8 cellular contexts compared by ENCODE assay signal in the genomic region with DNA sequence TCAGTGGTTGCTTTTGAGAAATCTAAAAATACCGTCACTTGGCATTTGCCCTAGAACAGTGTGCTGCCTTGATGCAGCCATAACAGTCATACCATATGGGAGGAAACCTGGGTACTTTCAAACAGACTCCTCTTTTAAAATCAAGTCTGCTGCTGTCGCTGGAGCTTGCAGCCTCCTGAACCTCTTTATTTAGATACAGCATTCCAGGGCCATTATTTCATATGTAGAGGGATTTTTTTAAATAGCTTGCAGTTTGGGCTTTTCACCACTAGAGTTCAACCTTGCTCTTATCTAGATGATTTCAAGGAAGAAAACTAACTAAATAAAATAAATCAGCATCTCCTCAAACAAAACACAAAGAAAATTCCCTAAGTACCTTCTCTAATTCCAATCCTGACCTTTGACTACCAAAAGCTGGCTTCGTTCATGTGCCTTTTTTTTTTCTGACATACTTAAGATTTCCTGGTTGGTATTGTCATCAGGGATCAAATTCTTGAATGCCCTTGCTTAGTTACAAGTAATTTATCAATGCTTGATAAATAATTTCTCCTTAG.
A peak's percentile ranks its signal among the peaks of the same experiment; 100 is the strongest.
DNase-seq lines count a peak whose midpoint lies in the region; ATAC-seq and TF ChIP-seq lines count a peak whose summit lies in the region.

No MANE protein-coding gene starts in this region.

- ATAC-seq in stimulated activated effector memory CD8-positive, alpha-beta T cell treated with anti-CD3 and anti-CD28 coated beads, Interleukin-12 subunit alpha, Interleukin-12 subunit beta, amount 100 ng/mL, for 72 hours, result no peak

- H3K36me3 ChIP-seq in kidney epithelial cell (ENCODE audit: control insufficient read depth, insufficient read depth, low read length), result no peaks in the 10 kb centered on the region

- no peak overlapping the region for H3K4me3 ChIP-seq in kidney epithelial cell (ENCODE audit: low read depth, low read length)

- H3K27ac Mint-ChIP-seq in stimulated activated effector memory CD8-positive, alpha-beta T cell treated with anti-CD3 and anti-CD28 coated beads, Interleukin-12 subunit alpha, Interleukin-12 subunit beta, amount 100 ng/mL, for 72 hours, result no peak overlapping the region

- no peaks in the 10 kb centered on the region for H3K9me3 Mint-ChIP-seq in stimulated activated effector memory CD8-positive, alpha-beta T cell treated with anti-CD3 and anti-CD28 coated beads, Interleukin-12 subunit alpha, Interleukin-12 subunit beta, amount 100 ng/mL, for 72 hours

- no peak overlapping the region for H3K4me3 Mint-ChIP-seq in stimulated activated effector memory CD8-positive, alpha-beta T cell treated with anti-CD3 and anti-CD28 coated beads, Interleukin-12 subunit alpha, Interleukin-12 subunit beta, amount 100 ng/mL, for 72 hours

- no peaks in the 10 kb centered on the region for H3K27me3 ChIP-seq in kidney epithelial cell (ENCODE audit: control insufficient read depth, insufficient read depth, low read length)

- peak; percentile 65 for TF ChIP-seq CTCF in kidney epithelial cell (IDR thresholded peaks at IDR 0.05; ENCODE audit: insufficient read depth, low read length, poor library complexity, severe bottlenecking)

- H3K4me1 Mint-ChIP-seq in stimulated activated effector memory CD8-positive, alpha-beta T cell treated with anti-CD3 and anti-CD28 coated beads, Interleukin-12 subunit alpha, Interleukin-12 subunit beta, amount 100 ng/mL, for 72 hours, result peaks cover 5% of the 10 kb centered on the region

- in situ Hi-C loops in KBM-7 (cut with MboI; ENCODE audit: low pct_unique_long_range_greater_than_20kb, low sequenced_read_pairs), result no loop called here

- H3K36me3 Mint-ChIP-seq in stimulated activated effector memory CD8-positive, alpha-beta T cell treated with anti-CD3 and anti-CD28 coated beads, Interleukin-12 subunit alpha, Interleukin-12 subunit beta, amount 100 ng/mL, for 72 hours, result no peaks in the 10 kb centered on the region

- DNase-seq in ELR (ENCODE audit: low read depth), result peak; percentile 74
- DNase-seq in KBM-7, result peak; percentile 61
- peak; percentile 66 for DNase-seq in amniotic stem cell (lab: John Stamatoyannopoulos, UW)
- DNase-seq in kidney epithelial cell (ENCODE audit: low read depth), result peak; percentile 23
- DNase-seq in activated T-cell treated with anti-CD3 and anti-CD28 coated beads for 4 hours, result no peak
- DNase-seq in stimulated activated effector memory CD8-positive, alpha-beta T cell treated with anti-CD3 and anti-CD28 coated beads, Interleukin-12 subunit alpha, Interleukin-12 subunit beta, amount 100 ng/mL, for 72 hours (ENCODE audit: low spot score in 2 of 2), result no peak
- DNase-seq in activated effector memory CD4-positive, alpha-beta T cell treated with anti-CD3 and anti-CD28 coated beads, Interleukin-2, amount 50 U/mL, for 16 hours, result no peak
- no peak for DNase-seq in NCI-H774 (lab: John Stamatoyannopoulos, UW)

Comparison
In these comparisons a context has a peak if more than half of its experiments do, and no peak if none do; other contexts are left out.
1. DNase-seq: peak in ELR (single experiment), KBM-7 (single experiment), amniotic stem cell (single experiment) and kidney epithelial cell (single experiment); none in activated T-cell treated with anti-CD3 and anti-CD28 coated beads for 4 hours (single experiment), stimulated activated effector memory CD8-positive, alpha-beta T cell treated with anti-CD3 and anti-CD28 coated beads, Interleukin-12 subunit alpha, Interleukin-12 subunit beta, amount 100 ng/mL, for 72 hours (0 of 2), activated effector memory CD4-positive, alpha-beta T cell treated with anti-CD3 and anti-CD28 coated beads, Interleukin-2, amount 50 U/mL, for 16 hours (single experiment) and NCI-H774 (single experiment).